Comparison of ENCODE assay signal across 22 cellular contexts in genomic region chr12:24739094-24739779, GRCh38.
DNase-seq lines count a peak whose midpoint lies in the region; ATAC-seq, FAIRE-seq and TF ChIP-seq lines count a peak whose summit lies in the region.
"Had no signal": no experiment of that assay in that cellular context is flagged by ENCODE, and none has a peak within 500 bp of the region (broad histone marks: within the 10 kb centered on the region; RNA-seq: fewer than 3 reads in every experiment).

No MANE protein-coding gene starts in this region.

- no peaks in the 10 kb centered on the region for H3K9me1 ChIP-seq in IMR-90 (ENCODE audit: insufficient read depth, low read length)

- no peak overlapping the region for H2AK9ac ChIP-seq in IMR-90 (replicated peaks; ENCODE audit: low read depth, low read length, poor library complexity)

- 0 out of 3 replicates have a peak overlapping the region, but pooled peaks have one; percentile 15 for H2BK15ac ChIP-seq in IMR-90 (ENCODE audit: low read depth, low read length)

- no peaks in the 10 kb centered on the region for H3K79me1 ChIP-seq in IMR-90 (ENCODE audit: low read depth in 1 of 2, low read length in 2 of 2)

- no CpG with 5 or more reads among the region's 2 CpGs for WGBS in IMR-90 (ENCODE audit: extremely low coverage in 2 of 2, insufficient read length in 1 of 2), 2 experiments

- H3K9me3 Mint-ChIP-seq in mesothelial cell of epicardium: no peaks in the 10 kb centered on the region
- no peaks in the 10 kb centered on the region for H3K9me3 Mint-ChIP-seq in activated naive CD4-positive, alpha-beta T cell treated with anti-CD3 and anti-CD28 coated beads for 36 hours

- no peak overlapping the region for H4K91ac ChIP-seq in IMR-90 (ENCODE audit: insufficient read depth, low read depth, low read length)

- no peak overlapping the region for H2BK5ac ChIP-seq in IMR-90 (ENCODE audit: low read depth, low read length, poor library complexity, severe bottlenecking)

- CTCF ChIA-PET in IMR-90 (lab: Yijun Ruan, JAX): no interaction called here
- CTCF ChIA-PET in activated naive CD4-positive, alpha-beta T cell treated with anti-CD3 and anti-CD28 coated beads for 36 hours (lab: Charles Lee): no interaction called here

- H3K4me2 ChIP-seq in IMR-90 (ENCODE audit: low read depth, low read length): no peak overlapping the region
- H3K4me2 ChIP-seq: A549, KMS-11 had no signal

- FAIRE-seq in endometrium (lab: Jason Lieb, UNC): peak; percentile 81
- FAIRE-seq: A549, H54 had no signal

- H2BK20ac ChIP-seq in IMR-90 (ENCODE audit: low read depth, low read length): no peak overlapping the region

- no peak overlapping the region for H3K18ac ChIP-seq in IMR-90 (ENCODE audit: low read depth, low read length)

- no peak for TF ChIP-seq POLR2A in IMR-90 (IDR thresholded peaks at IDR 0.05; ENCODE audit: low read depth, low read length)

- H3K4ac ChIP-seq in IMR-90 (ENCODE audit: low read depth, low read length): no peak overlapping the region

- no peaks in the 10 kb centered on the region for H3K27me3 ChIP-seq in ACC112 (ENCODE audit: insufficient read depth, low read length)
- H3K27me3 ChIP-seq in IMR-90 (ENCODE audit: control insufficient read depth, insufficient read depth, low read length): no peaks in the 10 kb centered on the region
- H3K27me3 ChIP-seq: BE2C, SJCRH30 had no signal

- H3K4me1 ChIP-seq in ACC112 (ENCODE audit: control insufficient read depth, insufficient read depth, low read length, unreplicated experiment) (peaks cover 11% of the 10 kb centered on the region), IMR-90 (ENCODE audit: control insufficient read depth, insufficient read depth, low read length) (no peaks in the 10 kb centered on the region; the same call in 1 of the 2 replicates)
- H3K4me1 ChIP-seq: A549, BE2C, SJCRH30 had no signal

- no peak overlapping the region for H3K56ac ChIP-seq in IMR-90 (ENCODE audit: extremely low read depth, insufficient read depth, low read length)

- peak overlapping the region; percentile 40 for H3K27ac Mint-ChIP-seq in mesothelial cell of epicardium
- no peak overlapping the region for H3K27ac Mint-ChIP-seq in activated naive CD4-positive, alpha-beta T cell treated with anti-CD3 and anti-CD28 coated beads for 36 hours

- H3K14ac ChIP-seq in IMR-90 (replicated peaks; ENCODE audit: low read depth, low read length): no peak overlapping the region

- H4K5ac ChIP-seq in IMR-90 (ENCODE audit: low read depth, low read length): no peak overlapping the region

- no peaks in the 10 kb centered on the region for H3K9me3 ChIP-seq in IMR-90 (ENCODE audit: control insufficient read depth, insufficient read depth, low read length)
- H3K9me3 ChIP-seq: A549, BE2C, SJCRH30 had no signal

- intact Hi-C loops in IMR-90 (cut with micrococcal nuclease): loop anchor here (10.0 kb wide), 1 partner anchor 624 kb away; no protein-coding TSS in a partner anchor
- intact Hi-C loops in activated naive CD4-positive, alpha-beta T cell treated with anti-CD3 and anti-CD28 coated beads for 36 hours (cut with micrococcal nuclease): no loop called here

- POLR2A ChIA-PET in IMR-90 (lab: Charles Lee; ENCODE audit: unreplicated experiment): no interaction called here

- no peak for TF ChIP-seq RAD21 in IMR-90 (IDR thresholded peaks at IDR 0.05; ENCODE audit: low read length)

- H3K9ac ChIP-seq in IMR-90 (ENCODE audit: low read depth, low read length): no peak overlapping the region
- H3K9ac ChIP-seq: KMS-11 had no signal

- no peaks in the 10 kb centered on the region for H3K36me3 Mint-ChIP-seq in mesothelial cell of epicardium
- no peaks in the 10 kb centered on the region for H3K36me3 Mint-ChIP-seq in activated naive CD4-positive, alpha-beta T cell treated with anti-CD3 and anti-CD28 coated beads for 36 hours (ENCODE audit: low read depth)

- no peak overlapping the region for H2BK120ac ChIP-seq in IMR-90 (ENCODE audit: low read depth, low read length)

- BruUV-seq in IMR-90 (replicated peaks; lab: Mats Ljungman, UMichigan): no TSS peak

- H2AFZ ChIP-seq in ACC112 (ENCODE audit: low read length, unreplicated experiment): peak overlapping the region; percentile 31
- no peak overlapping the region for H2AFZ ChIP-seq in IMR-90 (replicated peaks; ENCODE audit: low read length, poor library complexity)

- no peaks in the 10 kb centered on the region for H3K27me3 Mint-ChIP-seq in mesothelial cell of epicardium (ENCODE audit: low read depth)
- peaks cover 4% of the 10 kb centered on the region for H3K27me3 Mint-ChIP-seq in activated naive CD4-positive, alpha-beta T cell treated with anti-CD3 and anti-CD28 coated beads for 36 hours (ENCODE audit: low read depth)

- DNase-seq in IMR-90: no peak
- DNase-seq in mesothelial cell of epicardium (ENCODE audit: low spot score in 2 of 2, unreplicated experiment in 2 of 2): no peak
- DNase-seq in HT-29 (ENCODE audit: low spot score): no peak
- no peak for DNase-seq in SIG-M5 treated with dmso at 0.1 percent for 504 hours (lab: John Stamatoyannopoulos, UW; ENCODE audit: unreplicated experiment)
- no peak for DNase-seq in activated naive CD4-positive, alpha-beta T cell treated with anti-CD3 and anti-CD28 coated beads for 36 hours
- DNase-seq: BE2C; GF-D8; NCI-H1105; NCI-H146; NCI-H2029; NCI-H2227 treated with DMSO at 0.1 percent for 48 hours; NCI-H524; NCI-H774; NK-92 treated with Interleukin-12 subunit alpha and Interleukin-12 subunit beta, amount 100 ng/mL, for 24 hours; SJCRH30; SW 1271 had no signal

- H3K4me3 Mint-ChIP-seq in mesothelial cell of epicardium: no peak overlapping the region
- H3K4me3 Mint-ChIP-seq in activated naive CD4-positive, alpha-beta T cell treated with anti-CD3 and anti-CD28 coated beads for 36 hours: no peak overlapping the region

- no peak for TF ChIP-seq CTCF in IMR-90 (conservative IDR thresholded peaks at IDR 0.05; ENCODE audit: low read depth, low read length)
- TF ChIP-seq CTCF in mesothelial cell of epicardium (IDR thresholded peaks at IDR 0.05; ENCODE audit: unreplicated experiment): no peak

- H4K20me1 ChIP-seq in IMR-90 (ENCODE audit: insufficient read depth, low read length): no peaks in the 10 kb centered on the region

- H3K36me3 ChIP-seq in ACC112 (ENCODE audit: insufficient read depth, low read length) (no peaks in the 10 kb centered on the region), IMR-90 (ENCODE audit: control insufficient read depth, insufficient read depth, low read length) (no peaks in the 10 kb centered on the region)
- H3K36me3 ChIP-seq: BE2C, SJCRH30 had no signal

- no peak overlapping the region for H3K4me3 ChIP-seq in ACC112 (ENCODE audit: low read depth, low read length)
- H3K4me3 ChIP-seq in IMR-90 (ENCODE audit: insufficient read depth, low read depth, low read length): no peak overlapping the region
- H3K4me3 ChIP-seq: A549, SJCRH30 had no signal

- no peaks in the 10 kb centered on the region for H3K79me2 ChIP-seq in ACC112 (ENCODE audit: control insufficient read depth, insufficient read depth, low read length, unreplicated experiment)

- in situ Hi-C loops in IMR-90 (cut with MboI; ENCODE audit: low sequenced_read_pairs): no loop called here

- H3K27ac ChIP-seq in ACC112 (ENCODE audit: low read depth, low read length) (no peak overlapping the region), IMR-90 (ENCODE audit: insufficient read depth, low read length) (no peak overlapping the region)
- H3K27ac ChIP-seq: A549, KMS-11, SJCRH30 had no signal

- peaks cover 22% of the 10 kb centered on the region for H3K4me1 Mint-ChIP-seq in mesothelial cell of epicardium
- peaks cover 8% of the 10 kb centered on the region for H3K4me1 Mint-ChIP-seq in activated naive CD4-positive, alpha-beta T cell treated with anti-CD3 and anti-CD28 coated beads for 36 hours (ENCODE audit: low read depth)

- H3K23ac ChIP-seq in IMR-90 (ENCODE audit: low read depth, low read length): no peak overlapping the region

- H2AK5ac ChIP-seq in IMR-90 (ENCODE audit: low read depth, low read length): no peak overlapping the region

- ATAC-seq in IMR-90 (ENCODE audit: low read depth): no peak
- ATAC-seq: A549, Panc1 had no signal

- H4K8ac ChIP-seq in IMR-90 (ENCODE audit: low read depth in 2 of 2, low read length in 2 of 2): no peak overlapping the region

- dilution Hi-C loops in IMR-90 (cut with HindIII; ENCODE audit: low sequenced_read_pairs, unreplicated experiment): no loop called here

TF ChIP-seq in IMR-90, 13 proteins besides CTCF, POLR2A, EP300 and RAD21:
- no peak for TF ChIP-seq MXI1 (IDR thresholded peaks at IDR 0.05; ENCODE audit: borderline replicate concordance, low read depth, low read length)
- TF ChIP-seq ELK1 (IDR thresholded peaks at IDR 0.05; ENCODE audit: borderline replicate concordance, low read depth, low read length): no peak
- TF ChIP-seq BHLHE40 (IDR thresholded peaks at IDR 0.05; ENCODE audit: low read depth, low read length): no peak
- no peak for TF ChIP-seq NFE2L2 (IDR thresholded peaks at IDR 0.05; ENCODE audit: low read depth, low read length)
